In the genomic region with DNA sequence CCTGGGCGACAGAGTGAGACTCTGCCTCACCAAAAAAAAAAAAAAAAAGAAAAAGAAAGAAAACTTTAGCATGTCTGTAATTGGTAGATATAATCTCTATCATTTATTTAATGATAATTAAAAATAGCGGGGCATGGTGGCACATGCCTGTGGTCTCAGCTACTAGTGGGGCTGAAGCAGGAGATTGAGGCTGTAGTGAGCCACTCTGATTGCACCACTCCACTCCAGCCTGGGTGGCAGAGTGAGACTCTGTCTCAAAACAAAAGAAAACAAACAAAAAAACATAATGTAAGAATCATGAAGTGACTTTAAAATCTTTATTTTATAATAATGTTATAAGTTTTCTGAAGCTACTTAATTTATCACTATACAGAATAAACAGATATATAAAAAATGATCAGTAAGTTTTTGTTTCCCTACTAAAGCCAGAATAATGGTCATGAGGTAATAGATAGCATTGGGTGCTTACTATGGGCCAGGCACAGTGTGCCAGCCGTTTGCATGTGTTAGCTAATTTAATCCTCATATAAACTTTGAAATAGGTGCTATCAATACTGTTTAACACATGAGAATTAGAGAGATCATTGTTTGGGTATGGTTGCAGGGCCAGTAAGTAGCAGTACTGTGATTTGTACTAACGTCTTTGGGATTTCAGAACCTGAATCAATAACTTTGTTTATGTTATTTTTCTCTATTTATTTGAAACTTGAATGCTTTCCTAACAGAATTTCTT, we compare ENCODE assay signal across 13 cellular contexts. TPM values are rescaled to one million over a fixed set of nuclear protein-coding genes. Genes with fewer than 3 reads are reported as not detected.
DNase-seq lines count a peak whose midpoint lies in the region; ATAC-seq and TF ChIP-seq lines count a peak whose summit lies in the region.
"Had no signal": no experiment of that assay in that cellular context is flagged by ENCODE, and none has a peak within 500 bp of the region (broad histone marks: within the 10 kb centered on the region; RNA-seq: fewer than 3 reads in every experiment).

No MANE protein-coding gene starts in this region.

- H3K4me1 ChIP-seq in SJSA1 (replicated peaks), result peaks cover 56% of the 10 kb centered on the region
- H3K4me1 ChIP-seq in hepatocyte (ENCODE audit: insufficient read depth), result peaks cover 18% of the 10 kb centered on the region

- peak overlapping the region; percentile 42 for H3K27ac Mint-ChIP-seq in stimulated activated naive B cell treated with anti-CD40 and anti-IgM and Interleukin-4, amounts not matched to agents 10 μg/mL and 1 μg/mL and 100 μg/mL, for 72 hours

- peaks cover 16% of the 10 kb centered on the region for H4K20me1 ChIP-seq in hepatocyte (ENCODE audit: insufficient read depth, poor library complexity, severe bottlenecking)

- H3K79me2 ChIP-seq in hepatocyte, result peaks cover 94% of the 10 kb centered on the region

- no peaks in the 10 kb centered on the region for H3K9me2 ChIP-seq in hepatocyte (replicated peaks; ENCODE audit: insufficient read depth)

- no peak overlapping the region for H2AFZ ChIP-seq in hepatocyte

- H3K4me1 Mint-ChIP-seq in stimulated activated naive B cell treated with anti-CD40 and anti-IgM and Interleukin-4, amounts not matched to agents 10 μg/mL and 1 μg/mL and 100 μg/mL, for 72 hours, result peaks cover 13 to 40% of the 10 kb centered on the region in 2 donors

- peak; percentile 18 for DNase-seq in GM06990 (ENCODE audit: extremely low read depth, insufficient read length)
- peak in 1 of 2 experiments; percentile 48 for DNase-seq in SJSA1 (ENCODE audit: low read depth in 1 of 2, low spot score in 2 of 2)
- DNase-seq in hepatocyte (ENCODE audit: low spot score), result no peak
- no peak for DNase-seq in stimulated activated naive B cell treated with anti-CD40 and anti-IgM and Interleukin-4, amounts not matched to agents 10 μg/mL and 1 μg/mL and 100 μg/mL, for 72 hours
- DNase-seq in midbrain (lab: John Stamatoyannopoulos, UW), result no peak
- DNase-seq in NCI-H2171 (lab: John Stamatoyannopoulos, UW), result no peak
- DNase-seq in NCI-H510A (lab: John Stamatoyannopoulos, UW), result no peak
- DNase-seq: activated CD4-positive, CD25-positive, alpha-beta regulatory T cell; activated T-cell treated with anti-CD3 and anti-CD28 coated beads, Interleukin-2, amount 50 U/mL, for 4 hours; COR-L47; occipital lobe had no signal

- 75% methylated on average over 4 of the region's 4 CpGs for WGBS in hepatocyte (ENCODE audit: low lambda C conversion rate, missing lambda C conversion rate)

- H3K4me3 ChIP-seq in GM06990 (replicated peaks; ENCODE audit: low read depth, low read length) (no peak overlapping the region), SJSA1 (no peak overlapping the region), hepatocyte (no peak overlapping the region)

- H3K9me3 Mint-ChIP-seq in stimulated activated naive B cell treated with anti-CD40 and anti-IgM and Interleukin-4, amounts not matched to agents 10 μg/mL and 1 μg/mL and 100 μg/mL, for 72 hours, result no peaks in the 10 kb centered on the region
- H3K9me3 Mint-ChIP-seq: activated T-cell treated with anti-CD3 and anti-CD28 coated beads, Interleukin-2, amount 50 U/mL, for 4 hours; brain had no signal

- peaks cover 0 to 2% of the 10 kb centered on the region in 2 donors for H3K36me3 Mint-ChIP-seq in stimulated activated naive B cell treated with anti-CD40 and anti-IgM and Interleukin-4, amounts not matched to agents 10 μg/mL and 1 μg/mL and 100 μg/mL, for 72 hours

- H3K4me3 Mint-ChIP-seq in stimulated activated naive B cell treated with anti-CD40 and anti-IgM and Interleukin-4, amounts not matched to agents 10 μg/mL and 1 μg/mL and 100 μg/mL, for 72 hours, result peak overlapping the region in 1 of 2 donors; percentile 22
- H3K4me3 Mint-ChIP-seq: activated T-cell treated with anti-CD3 and anti-CD28 coated beads, Interleukin-2, amount 50 U/mL, for 4 hours; brain had no signal

- H3K9me3 ChIP-seq in SJSA1 (replicated peaks), result no peaks in the 10 kb centered on the region
- H3K9me3 ChIP-seq in hepatocyte (ENCODE audit: low read depth), result no peaks in the 10 kb centered on the region

- H3K27me3 Mint-ChIP-seq in stimulated activated naive B cell treated with anti-CD40 and anti-IgM and Interleukin-4, amounts not matched to agents 10 μg/mL and 1 μg/mL and 100 μg/mL, for 72 hours, result no peaks in the 10 kb centered on the region
- H3K27me3 Mint-ChIP-seq: brain had no signal

- H3K27ac ChIP-seq in SJSA1 (peak overlapping the region; percentile 81), hepatocyte (peak overlapping the region; percentile 69)

- H3K4me2 ChIP-seq in hepatocyte, result no peak overlapping the region

- no peaks in the 10 kb centered on the region for H3K27me3 ChIP-seq in GM06990 (replicated peaks; ENCODE audit: control insufficient read depth, insufficient read depth, low read length)
- no peaks in the 10 kb centered on the region for H3K27me3 ChIP-seq in SJSA1 (replicated peaks)
- no peaks in the 10 kb centered on the region for H3K27me3 ChIP-seq in hepatocyte

- no peaks in the 10 kb centered on the region for H3K36me3 ChIP-seq in GM06990 (ENCODE audit: control insufficient read depth, insufficient read depth, low read length)
- peaks cover 3% of the 10 kb centered on the region; the same call in 1 of the 2 replicates for H3K36me3 ChIP-seq in SJSA1
- no peaks in the 10 kb centered on the region for H3K36me3 ChIP-seq in hepatocyte (replicated peaks; ENCODE audit: insufficient read depth, low read depth)

- TF ChIP-seq CTCF in GM06990 (IDR thresholded peaks at IDR 0.05; ENCODE audit: insufficient read depth, low read length, poor library complexity, severe bottlenecking) (no peak), hepatocyte (IDR thresholded peaks at IDR 0.05; ENCODE audit: poor library complexity) (no peak)

- peak; percentile 19 to 30 for ATAC-seq in stimulated activated naive B cell treated with anti-CD40 and anti-IgM and Interleukin-4, amounts not matched to agents 10 μg/mL and 1 μg/mL and 100 μg/mL, for 72 hours (replicated peaks)
- no peak for ATAC-seq in GM21381 (IDR thresholded peaks at IDR 0.05; ENCODE audit: unreplicated experiment)
- ATAC-seq: activated T-cell treated with anti-CD3 and anti-CD28 coated beads, Interleukin-2, amount 50 U/mL, for 4 hours had no signal

RNA-seq across cellular contexts. Expression of gene CLIC4, which starts 23.8 kb away (rescaled TPM):
- total RNA-seq in SJSA1 (2014; rRNA removed; shearing (Covaris generic)), result 381 and 457 TPM in 2 replicates
- total RNA-seq in hepatocyte, result 233 and 259 TPM in 2 replicates
- polyA plus RNA-seq in hepatocyte, result 119 and 146 TPM in 2 replicates
